2 cellular contexts compared by ENCODE assay signal in the genomic region with DNA sequence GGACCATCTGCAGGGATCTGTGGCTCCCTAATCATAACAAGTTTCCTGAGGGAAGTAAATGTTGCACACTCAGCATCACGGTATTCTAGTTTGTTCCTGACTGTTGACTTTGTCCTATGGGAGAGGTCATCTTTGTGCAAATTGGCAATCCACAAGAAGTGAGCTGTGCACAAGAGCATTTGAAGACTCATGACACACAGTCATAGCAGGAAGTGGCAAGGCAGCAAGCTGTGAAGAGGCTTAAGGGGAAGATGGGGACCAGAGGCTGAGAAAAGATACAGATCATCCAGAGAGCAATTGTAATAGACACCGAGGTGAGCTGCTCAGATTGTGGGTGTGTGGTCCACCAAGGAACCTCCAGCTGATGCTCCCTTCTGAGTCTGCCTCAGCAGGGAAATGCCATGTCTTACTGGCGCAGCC.
A peak's percentile ranks its signal among the peaks of the same experiment; 100 is the strongest.
TF ChIP-seq lines count a peak whose summit lies in the region.

No MANE protein-coding gene starts in this region.

TF ChIP-seq in IMR-90, 13 proteins besides CTCF, POLR2A, EP300 and RAD21:
- TF ChIP-seq CHD1 (IDR thresholded peaks at IDR 0.05; ENCODE audit: low read depth, low read length) (no peak), MAZ (IDR thresholded peaks at IDR 0.05; ENCODE audit: borderline replicate concordance, low read depth, low read length) (no peak), RCOR1 (IDR thresholded peaks at IDR 0.05; ENCODE audit: insufficient replicate concordance, low read length) (no peak), MAFK (IDR thresholded peaks at IDR 0.05; ENCODE audit: low read depth, low read length) (peak; percentile 81), SMC3 (IDR thresholded peaks at IDR 0.05; ENCODE audit: low read depth, low read length) (no peak)
- TF ChIP-seq, protein P1, sequence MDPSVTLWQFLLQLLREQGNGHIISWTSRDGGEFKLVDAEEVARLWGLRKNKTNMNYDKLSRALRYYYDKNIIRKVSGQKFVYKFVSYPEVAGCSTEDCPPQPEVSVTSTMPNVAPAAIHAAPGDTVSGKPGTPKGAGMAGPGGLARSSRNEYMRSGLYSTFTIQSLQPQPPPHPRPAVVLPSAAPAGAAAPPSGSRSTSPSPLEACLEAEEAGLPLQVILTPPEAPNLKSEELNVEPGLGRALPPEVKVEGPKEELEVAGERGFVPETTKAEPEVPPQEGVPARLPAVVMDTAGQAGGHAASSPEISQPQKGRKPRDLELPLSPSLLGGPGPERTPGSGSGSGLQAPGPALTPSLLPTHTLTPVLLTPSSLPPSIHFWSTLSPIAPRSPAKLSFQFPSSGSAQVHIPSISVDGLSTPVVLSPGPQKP (IDR thresholded peaks at IDR 0.05; ENCODE audit: borderline replicate concordance, low read depth, low read length), result no peak
- TF ChIP-seq, protein P2, sequence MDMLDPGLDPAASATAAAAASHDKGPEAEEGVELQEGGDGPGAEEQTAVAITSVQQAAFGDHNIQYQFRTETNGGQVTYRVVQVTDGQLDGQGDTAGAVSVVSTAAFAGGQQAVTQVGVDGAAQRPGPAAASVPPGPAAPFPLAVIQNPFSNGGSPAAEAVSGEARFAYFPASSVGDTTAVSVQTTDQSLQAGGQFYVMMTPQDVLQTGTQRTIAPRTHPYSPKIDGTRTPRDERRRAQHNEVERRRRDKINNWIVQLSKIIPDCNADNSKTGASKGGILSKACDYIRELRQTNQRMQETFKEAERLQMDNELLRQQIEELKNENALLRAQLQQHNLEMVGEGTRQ (IDR thresholded peaks at IDR 0.05; ENCODE audit: low read depth, low read length), result no peak

TF ChIP-seq in K562, 482 proteins besides CTCF, POLR2A, EP300 and RAD21:
- TF ChIP-seq C11orf30 (IDR thresholded peaks at IDR 0.05; ENCODE audit: low read depth) (peak; percentile 63), MYBL2 (IDR thresholded peaks at IDR 0.05; ENCODE audit: low read depth) (no peak), MYBL2 (CRISPR knock-in tag; IDR thresholded peaks at IDR 0.05; ENCODE audit: borderline replicate concordance) (no peak), ZNF316 (IDR thresholded peaks at IDR 0.05) (peak; percentile 59), ZNF217 (CRISPR knock-in tag; IDR thresholded peaks at IDR 0.05) (no peak)
